ENCODE assay signal across 8 cellular contexts in the genomic region with DNA sequence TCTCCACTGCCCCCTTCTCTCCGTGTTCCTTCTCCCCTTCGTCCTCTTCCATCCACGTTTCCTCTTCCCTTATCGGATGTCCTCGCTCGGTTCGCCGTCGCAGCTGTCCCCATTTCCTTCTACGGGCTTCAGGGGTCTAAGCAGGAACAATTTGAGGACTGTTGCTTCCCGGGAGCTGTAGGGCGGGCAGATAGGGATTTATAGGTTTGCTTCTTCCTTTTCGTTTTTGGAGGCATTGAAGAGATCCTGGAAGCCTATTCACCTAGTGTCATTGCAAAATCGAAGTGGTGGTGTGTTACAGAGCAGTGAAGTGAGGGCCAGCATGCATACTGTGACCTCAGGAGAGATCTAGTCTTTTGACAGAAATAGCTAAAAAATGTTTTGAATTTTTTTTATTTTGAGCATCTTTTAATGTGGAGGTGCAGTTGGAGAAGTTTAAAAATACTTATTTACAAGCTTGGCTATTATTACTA. TPM values are rescaled to one million over a fixed set of nuclear protein-coding genes. Genes with fewer than 3 reads are reported as not detected.
DNase-seq lines count a peak whose midpoint lies in the region; ATAC-seq and TF ChIP-seq lines count a peak whose summit lies in the region.

No MANE protein-coding gene starts in this region.

- TF ChIP-seq POLR2A in lower leg skin (IDR thresholded peaks at IDR 0.05) (no peak), transverse colon (IDR thresholded peaks at IDR 0.05) (no peak)

- WGBS in lower leg skin, 2 donors, result 0% methylated on average over 14 of the region's 14 CpGs
- WGBS in transverse colon (ENCODE audit: low coverage in 1 of 2), 2 donors, result 1 to 3% methylated on average over 8 to 14 of the region's 14 CpGs

- TSS peak; percentile 76 for BruUV-seq in OCI-LY7 (replicated peaks; lab: Mats Ljungman, UMichigan)

- H3K36me3 ChIP-seq in OCI-LY7 (ENCODE audit: insufficient read depth, low read length) (no peaks in the 10 kb centered on the region), transverse colon (peaks cover 0 to 5% (median 0%) of the 10 kb centered on the region in 4 donors)

- CTCF ChIA-PET in OCI-LY7 (lab: Charles Lee; ENCODE audit: unreplicated experiment), result no interaction called here

- intact Hi-C loops in OCI-LY7 (cut with micrococcal nuclease; ENCODE audit: unreplicated experiment) (loop anchor here (2.0 kb wide), 1 partner anchor 24 kb away; no protein-coding TSS in a partner anchor), lower leg skin (cut with DNase I; ENCODE audit: low total_unique reads) (no loop called here), transverse colon (cut with DNase I; ENCODE audit: low total_unique reads) (no loop called here)

- H3K27ac ChIP-seq in OCI-LY7 (ENCODE audit: low read depth, low read length, poor library complexity, severe bottlenecking) (no peak overlapping the region), transverse colon (peak overlapping the region; percentile 88 to 98 (median 94))

- POLR2A ChIA-PET in OCI-LY7 (lab: Charles Lee), result interaction anchor here (0.6 to 1.6 kb wide), 8 partner anchors 11 to 1722 kb away, joined by 3 to 8 read pairs (median 4); partner anchors contain the start of gene COA7

- H3K4me1 ChIP-seq in OCI-LY7 (ENCODE audit: insufficient read depth, low read length, poor library complexity, severe bottlenecking) (peaks cover 16% of the 10 kb centered on the region), transverse colon (peaks cover 9 to 26% (median 18%) of the 10 kb centered on the region in 4 donors)

- no peaks in the 10 kb centered on the region for H3K27me3 ChIP-seq in transverse colon

- H2AFZ ChIP-seq in OCI-LY7 (ENCODE audit: low read length), result peak overlapping the region; percentile 31; the same call in 1 of the 2 replicates

- no peaks in the 10 kb centered on the region for H3K9me3 ChIP-seq in OCI-LY7 (ENCODE audit: low read length)
- no peaks in the 10 kb centered on the region for H3K9me3 ChIP-seq in transverse colon

- no peaks in the 10 kb centered on the region for H3K9me2 ChIP-seq in OCI-LY7 (ENCODE audit: insufficient read depth, low read length)

- peak; percentile 44 for DNase-seq in NCI-H82 (lab: John Stamatoyannopoulos, UW)
- DNase-seq in NCI-H82 treated with DMSO at 0.1 percent for 48 hours (lab: John Stamatoyannopoulos, UW; ENCODE audit: unreplicated experiment), result no peak
- DNase-seq in OCI-LY7 (ENCODE audit: low spot score), result peak; percentile 12
- peak; percentile 24 for DNase-seq in choroid plexus epithelial cell (ENCODE audit: low read depth)
- DNase-seq in lower leg skin (ENCODE audit: low spot score in 2 of 2), result no peak
- DNase-seq in transverse colon, result peak; percentile 23

- H3K4me3 ChIP-seq in OCI-LY7 (ENCODE audit: low read depth, low read length, poor library complexity, severe bottlenecking) (peak overlapping the region; percentile 82), choroid plexus epithelial cell (ENCODE audit: low read depth, low read length) (peak overlapping the region; percentile 88), lower leg skin (ENCODE audit: low read depth, poor library complexity, severe bottlenecking) (peak overlapping the region; percentile 78), transverse colon (peak overlapping the region; percentile 79 to 97 (median 92))

- no peak for ATAC-seq in HG03159 (IDR thresholded peaks at IDR 0.05; ENCODE audit: unreplicated experiment)
- no peak for ATAC-seq in GM18520 (IDR thresholded peaks at IDR 0.05; ENCODE audit: unreplicated experiment)

- in situ Hi-C loops in transverse colon (cut with MboI; ENCODE audit: low pct_ligation_motif_present in 1 of 4, low pct_unique_long_range_greater_than_20kb in 1 of 4, low sequenced_read_pairs in 3 of 4), result no loop called here

- no peak for TF ChIP-seq CTCF in OCI-LY7 (conservative IDR thresholded peaks at IDR 0.05; ENCODE audit: low read length)
- TF ChIP-seq CTCF in choroid plexus epithelial cell (conservative IDR thresholded peaks at IDR 0.05; ENCODE audit: low read depth, low read length), result no peak
- TF ChIP-seq CTCF in lower leg skin (IDR thresholded peaks at IDR 0.05), result no peak
- no peak for TF ChIP-seq CTCF in transverse colon (IDR thresholded peaks at IDR 0.05)

- no peak for TF ChIP-seq EP300 in transverse colon (IDR thresholded peaks at IDR 0.05; ENCODE audit: low read depth)

- H3K4me2 ChIP-seq in OCI-LY7 (ENCODE audit: low read length), result peak overlapping the region; percentile 92

- peaks cover 13% of the 10 kb centered on the region; the same call in 1 of the 2 replicates for H3K79me2 ChIP-seq in OCI-LY7 (ENCODE audit: insufficient read depth, low read depth, low read length)

- H4K20me1 ChIP-seq in OCI-LY7 (ENCODE audit: insufficient read depth, low read length), result no peaks in the 10 kb centered on the region

RNA-seq across cellular contexts. Expression of gene ZYG11B, which starts 0.9 kb away (rescaled TPM):
- 8.5 and 11.2 TPM in 2 replicates for total RNA-seq in OCI-LY7 (2014; rRNA removed; shearing (Covaris generic))
- 13.9 and 15.9 TPM in 2 replicates for total RNA-seq in OCI-LY7 (2022)
- 10 to 100 TPM; 24.1 to 29.9 (median 25.2) TPM for total RNA-seq in lower leg skin
- 10 to 100 TPM; 16.9 to 75.9 (median 45.2) TPM for total RNA-seq in transverse colon

RNA-seq across cellular contexts. Expression of gene COA7, which starts 29.0 kb away (rescaled TPM):
- total RNA-seq in OCI-LY7 (2014; rRNA removed; shearing (Covaris generic)), result 6.6 and 7.0 TPM in 2 replicates
- total RNA-seq in OCI-LY7 (2022), result 19.9 and 26.1 TPM in 2 replicates
- 10 to 100 TPM in 2 of 4 donors, 1 to 10 TPM in 2; 7.2 to 17.5 (median 8.9) TPM for total RNA-seq in lower leg skin
- 10 to 100 TPM in 2 of 4 donors, 1 to 10 TPM in 2; 2.2 to 12.7 (median 9.1) TPM for total RNA-seq in transverse colon

Comparison
In these comparisons a context has a peak if more than half of its experiments do, and no peak if none do; other contexts are left out.
1. DNase-seq: peak in NCI-H82 (single experiment), OCI-LY7 (single experiment), choroid plexus epithelial cell (single experiment) and transverse colon (single experiment); none in NCI-H82 treated with DMSO at 0.1 percent for 48 hours (single experiment) and lower leg skin (0 of 2).
2. Peak in every context shown above with its lines, with median percentiles within 50 percentile points of each other: H3K4me3 ChIP-seq.